In genomic region chr7:36931892-36932291, GRCh38 we compare ENCODE assay signal across 11 cellular contexts.
"Had no signal": no experiment of that assay in that cellular context is flagged by ENCODE, and none has a peak within 500 bp of the region (broad histone marks: within the 10 kb centered on the region; RNA-seq: fewer than 3 reads in every experiment).

No MANE protein-coding gene starts in this region.

- H3K4me3 ChIP-seq: GM23248, GM23338, HAP-1 had no signal

- H3K4me1 ChIP-seq: HAP-1 had no signal

- FAIRE-seq: H1, H54 had no signal

- H3K27ac ChIP-seq: GM23248 had no signal

- H2AFZ ChIP-seq: GM23248, GM23338 had no signal

- H3K9ac ChIP-seq: GM23248 had no signal

- H3K36me3 ChIP-seq: HAP-1 had no signal

- DNase-seq: GM23248, GOT3, H7, H9, HCEC 1CT, HFFc6 had no signal

- H3K27ac Mint-ChIP-seq: GM23338, H9, HFFc6 had no signal

- H3K4me3 Mint-ChIP-seq: GM23338, H9, HFFc6 had no signal

- H3K4me2 ChIP-seq: GM23338 had no signal

- H3K9me3 ChIP-seq: HAP-1 had no signal

- ATAC-seq: GM23338, HCT116 had no signal
